17 cellular contexts compared by ENCODE assay signal in the genomic region with DNA sequence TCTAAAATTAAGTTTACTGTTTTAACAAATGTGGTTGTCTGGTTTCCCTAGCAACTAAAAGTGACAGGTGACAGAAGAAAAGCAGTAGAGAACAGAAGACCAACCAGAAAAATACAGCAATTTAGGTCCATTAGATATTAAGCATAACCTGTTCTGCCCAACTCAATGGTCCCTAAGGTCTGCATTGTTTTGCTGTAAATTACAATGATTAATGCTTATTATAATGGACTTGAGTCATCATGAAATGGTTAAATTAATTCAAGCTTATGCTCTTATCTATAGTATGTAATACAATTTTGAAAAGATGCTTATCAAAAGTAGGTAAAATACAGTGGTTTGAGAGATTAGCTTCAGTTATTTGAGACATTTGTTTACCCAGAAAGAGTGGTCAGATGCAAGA.
A peak's percentile ranks its signal among the peaks of the same experiment; 100 is the strongest.
DNase-seq lines count a peak whose midpoint lies in the region; ATAC-seq and TF ChIP-seq lines count a peak whose summit lies in the region.
"Had no signal": no experiment of that assay in that cellular context is flagged by ENCODE, and none has a peak within 500 bp of the region (broad histone marks: within the 10 kb centered on the region; RNA-seq: fewer than 3 reads in every experiment).

No MANE protein-coding gene starts in this region.

- ATAC-seq in SK-N-SH treated with all-trans-retinoic acid at 6 μM for 48 hours: no peak
- ATAC-seq: A549 had no signal

- DNase-seq in NCI-H1105 treated with DMSO at 0.1 percent for 48 hours (lab: John Stamatoyannopoulos, UW): peak; percentile 11
- DNase-seq in NCI-H1105 (lab: John Stamatoyannopoulos, UW): no peak
- peak; percentile 33 for DNase-seq in NCI-H748 treated with DMSO at 0.1 percent for 48 hours (lab: John Stamatoyannopoulos, UW)
- no peak for DNase-seq in NCI-H2081 treated with DMSO at 0.1 percent for 48 hours (lab: John Stamatoyannopoulos, UW)
- DNase-seq in hepatic stellate cell (ENCODE audit: low spot score): no peak
- DNase-seq: 8988T; ACHN; AML-193; BE2C; CD4-positive, alpha-beta T cell; CD8-positive, alpha-beta memory T cell; DMS 273 treated with DMSO at 0.1 percent for 48 hours; DND-41; GOT3; HFFc6 had no signal

TF ChIP-seq in SK-N-SH treated with all-trans-retinoic acid at 6 μM for 48 hours, 23 proteins besides CTCF, POLR2A, EP300 and RAD21:
- TF ChIP-seq TCF4 (CRISPR knock-in tag; IDR thresholded peaks at IDR 0.05; ENCODE audit: borderline replicate concordance): 0 out of 2 replicates have a peak, but pooled peaks have one; percentile 14
- TF ChIP-seq OSR1 (CRISPR knock-in tag; IDR thresholded peaks at IDR 0.05): no peak
- TF ChIP-seq TSHZ2 (CRISPR knock-in tag; IDR thresholded peaks at IDR 0.05): no peak

Comparison
In these comparisons a context has a peak if more than half of its experiments do, and no peak if none do; other contexts are left out.
1. DNase-seq: peak in NCI-H1105 treated with DMSO at 0.1 percent for 48 hours (single experiment) and NCI-H748 treated with DMSO at 0.1 percent for 48 hours (single experiment); none in NCI-H1105 (single experiment), NCI-H2081 treated with DMSO at 0.1 percent for 48 hours (single experiment) and hepatic stellate cell (single experiment).